In the genomic region with DNA sequence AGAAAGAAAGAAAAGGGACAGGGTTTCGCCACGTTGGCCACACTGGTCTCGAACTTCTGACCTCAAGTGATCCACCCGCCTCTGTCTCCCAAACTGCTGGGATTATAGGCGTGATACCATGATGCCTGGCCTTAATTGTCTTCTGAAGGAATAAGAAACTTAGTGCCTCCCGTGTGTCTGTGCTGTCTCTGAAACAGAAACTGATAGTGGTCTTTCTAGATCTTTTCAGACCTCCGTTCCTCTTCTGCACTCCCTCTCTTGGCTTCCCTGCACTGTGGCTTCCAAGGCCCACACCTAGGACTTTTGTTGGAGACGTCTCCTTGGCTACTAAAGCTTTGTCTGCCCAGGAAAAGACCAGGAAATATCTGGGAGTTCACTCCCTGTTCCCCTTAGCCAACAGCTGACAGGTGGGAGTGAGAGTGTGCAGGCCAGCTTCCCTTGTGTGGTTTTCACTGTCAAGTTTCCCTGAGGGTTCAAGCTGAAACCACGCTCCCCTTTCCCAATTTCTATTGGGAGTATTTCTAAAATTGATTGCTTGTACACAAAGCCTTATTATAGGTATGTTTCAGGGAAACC, we compare ENCODE assay signal across 15 cellular contexts. TPM values are rescaled to one million over a fixed set of nuclear protein-coding genes. Genes with fewer than 3 reads are reported as not detected.
DNase-seq lines count a peak whose midpoint lies in the region; ATAC-seq, FAIRE-seq and TF ChIP-seq lines count a peak whose summit lies in the region.
"Had no signal": no experiment of that assay in that cellular context is flagged by ENCODE, and none has a peak within 500 bp of the region (broad histone marks: within the 10 kb centered on the region; RNA-seq: fewer than 3 reads in every experiment).

No MANE protein-coding gene starts in this region.

- CTCF ChIA-PET in HepG2 (lab: Yijun Ruan, JAX; ENCODE audit: low intra/inter-chr PET ratio, low total read pairs): interaction anchor here (1.0 kb wide), 1 partner anchor 367 kb away, joined by 3 read pairs; no protein-coding TSS in a partner anchor

- H4K20me1 ChIP-seq in HepG2 (ENCODE audit: insufficient read depth, low read length): no peaks in the 10 kb centered on the region

- H3K4me3 ChIP-seq in right atrium auricular region (no peak overlapping the region), HepG2 (replicated peaks in 1 of 3; ENCODE audit: insufficient read depth in 1 of 3, low read depth in 2 of 3, low read length in 3 of 3) (no peak overlapping the region)
- H3K4me3 ChIP-seq: lung, PC-9 had no signal

- 30% methylated on average over 9 of the region's 9 CpGs for WGBS in HepG2 (ENCODE audit: low lambda C conversion rate)

- POLR2A ChIA-PET in HepG2 (lab: Yijun Ruan, JAX): interaction anchor here (2.4 kb wide), 1 partner anchor 19 kb away, joined by 16 read pairs; a partner anchor contains a TSS

- H3K4me2 ChIP-seq in HepG2 (ENCODE audit: low read depth, low read length): no peak overlapping the region; the same call in 1 of the 2 replicates
- H3K4me2 ChIP-seq: PC-9 had no signal

- H3K27ac ChIP-seq in right atrium auricular region: no peak overlapping the region
- peak overlapping the region; percentile 64 for H3K27ac ChIP-seq in VCaP
- no peak overlapping the region for H3K27ac ChIP-seq in HepG2 (ENCODE audit: extremely low read length, insufficient read depth, low read length)
- H3K27ac ChIP-seq: PC-9 had no signal

- in situ Hi-C loops in HepG2 (cut with HindIII; ENCODE audit: extremely low pct_ligation_motif_present, low pct_unique_long_range_greater_than_20kb): no loop called here

- intact Hi-C loops in Right ventricle myocardium superior (cut with DNase I): loop anchor here (10.0 kb wide), 1 partner anchor 140 kb away; no protein-coding TSS in a partner anchor
- intact Hi-C loops in HepG2 (cut with micrococcal nuclease; ENCODE audit: unreplicated experiment): no loop called here

- no peak for TF ChIP-seq EP300 in HepG2 (IDR thresholded peaks at IDR 0.05; ENCODE audit: low read depth in 2 of 2, low read length in 2 of 2)
- TF ChIP-seq EP300 in HepG2 (CRISPR knock-in tag; IDR thresholded peaks at IDR 0.05; ENCODE audit: borderline replicate concordance): no peak

- no peak for DNase-seq in Right ventricle myocardium superior
- no peak for DNase-seq in right atrium auricular region (ENCODE audit: low spot score)
- DNase-seq in HPDE6-E6E7 (ENCODE audit: extremely low spot score): no peak
- no peak for DNase-seq in CD1c-positive myeloid dendritic cell (ENCODE audit: extremely low spot score)
- DNase-seq in HepG2 (ENCODE audit: low spot score): no peak
- DNase-seq in occipital lobe (lab: John Stamatoyannopoulos, UW): no peak
- DNase-seq: amniotic stem cell; effector CD8-positive, alpha-beta T cell; glutamatergic neuron; PC-9 had no signal

- H3K79me2 ChIP-seq in HepG2 (ENCODE audit: insufficient read depth, low read length): no peaks in the 10 kb centered on the region

- no peak for TF ChIP-seq POLR2A in HepG2 (IDR thresholded peaks at IDR 0.05; ENCODE audit: insufficient read depth in 1 of 2, low read depth in 2 of 2, low read length in 2 of 2)

- H3K4me1 ChIP-seq in right atrium auricular region (no peaks in the 10 kb centered on the region), HepG2 (ENCODE audit: insufficient read depth, low read length) (peaks cover 33% of the 10 kb centered on the region)

- no peak overlapping the region for H2AFZ ChIP-seq in HepG2 (ENCODE audit: low read length)
- H2AFZ ChIP-seq: PC-9 had no signal

- no TSS peak for BruUV-seq in HepG2 (replicated peaks; lab: Mats Ljungman, UMichigan)

- FAIRE-seq in HepG2 (lab: Jason Lieb, UNC): no peak

- no peak overlapping the region for H3K9ac ChIP-seq in HepG2 (ENCODE audit: insufficient read depth, low read depth, low read length)

- ATAC-seq in Right ventricle myocardium superior (ENCODE audit: poor library complexity): peak; percentile 72
- ATAC-seq in HG02852 (IDR thresholded peaks at IDR 0.05; ENCODE audit: unreplicated experiment): peak; percentile 60
- no peak for ATAC-seq in HepG2

- H3K27me3 ChIP-seq in right atrium auricular region: no peaks in the 10 kb centered on the region
- no peaks in the 10 kb centered on the region; a peak in 1 of 5 replicates for H3K27me3 ChIP-seq in HepG2 (ENCODE audit: control insufficient read depth in 1 of 2, insufficient read depth in 2 of 2, low read length in 2 of 2)

- H3K36me3 ChIP-seq in right atrium auricular region: no peaks in the 10 kb centered on the region
- no peaks in the 10 kb centered on the region for H3K36me3 ChIP-seq in HepG2 (replicated peaks in 1 of 2; ENCODE audit: control insufficient read depth in 1 of 2, insufficient read depth in 2 of 2, low read length in 2 of 2)

- no peaks in the 10 kb centered on the region for H3K9me3 ChIP-seq in right atrium auricular region
- H3K9me3 ChIP-seq in HepG2 (ENCODE audit: low read length): no peaks in the 10 kb centered on the region

- no peak for TF ChIP-seq RAD21 in HepG2 (CRISPR knock-in tag; IDR thresholded peaks at IDR 0.05)

- TF ChIP-seq CTCF in right atrium auricular region (IDR thresholded peaks at IDR 0.05) (no peak), VCaP (conservative IDR thresholded peaks at IDR 0.05) (no peak), HepG2 (CRISPR knock-in tag; IDR thresholded peaks at IDR 0.05) (no peak)

TF ChIP-seq in HepG2, 621 proteins besides CTCF, POLR2A, EP300 and RAD21 (continues in another document):
- no peak for TF ChIP-seq PHF21A (CRISPR knock-in tag; IDR thresholded peaks at IDR 0.05)
- no peak for TF ChIP-seq GABPB1 (CRISPR knock-in tag; IDR thresholded peaks at IDR 0.05)
- TF ChIP-seq, protein P1, sequence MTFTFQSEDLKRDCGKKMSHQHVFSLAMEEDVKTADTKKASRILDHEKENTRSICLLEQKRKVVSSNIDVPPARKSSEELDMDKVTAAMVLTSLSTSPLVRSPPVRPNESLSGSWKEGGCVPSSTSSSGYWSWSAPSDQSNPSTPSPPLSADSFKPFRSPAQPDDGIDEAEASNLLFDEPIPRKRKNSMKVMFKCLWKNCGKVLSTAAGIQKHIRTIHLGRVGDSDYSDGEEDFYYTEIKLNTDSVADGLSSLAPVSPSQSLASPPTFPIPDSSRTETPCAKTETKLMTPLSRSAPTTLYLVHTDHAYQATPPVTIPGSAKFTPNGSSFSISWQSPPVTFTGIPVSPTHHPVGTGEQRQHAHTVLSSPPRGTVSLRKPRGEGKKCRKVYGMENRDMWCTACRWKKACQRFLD (CRISPR knock-in tag; IDR thresholded peaks at IDR 0.05; ENCODE audit: borderline replicate concordance): no peak
- no peak for TF ChIP-seq MXD4 (CRISPR knock-in tag; IDR thresholded peaks at IDR 0.05)
- no peak for TF ChIP-seq HOXA5 (CRISPR knock-in tag; IDR thresholded peaks at IDR 0.05)

RNA-seq across cellular contexts. Expression of a gene that starts 10.1 kb away (rescaled TPM):
- total RNA-seq in Right ventricle myocardium superior: not detected
- not detected for total RNA-seq in right atrium auricular region
- total RNA-seq in HepG2 (2016; rRNA removed; fragmentation: Illumina TruSeq; extraction: Trizol): 1.7 and 2.2 TPM in 2 replicates
- 1.1 and 1.6 TPM in 2 replicates for total RNA-seq in HepG2 (2016; cell fraction: cytosol; rRNA removed; fragmentation: Illumina TruSeq; extraction: Trizol; ENCODE audit: low read depth)
- total RNA-seq in HepG2 (2016; cell fraction: insoluble cytoplasmic fraction; rRNA removed; fragmentation: Illumina TruSeq; extraction: Trizol): 1.2 and 1.8 TPM in 2 replicates
- 1.6 and 3.1 TPM in 2 replicates for total RNA-seq in HepG2 (2016; cell fraction: membrane; rRNA removed; fragmentation: Illumina TruSeq; extraction: Trizol)
- total RNA-seq in HepG2 (2016; cell fraction: nucleus; rRNA removed; fragmentation: Illumina TruSeq; extraction: Trizol): 0.62 and 3.4 TPM in 2 replicates
- polyA plus RNA-seq in HepG2 (2011; rRNA removed): 0.05 and 0.09 TPM in 2 replicates
- polyA plus RNA-seq in HepG2 (2011; cell fraction: cytosol; rRNA removed): 0.05 TPM in 2 replicates
- not detected in 2 replicates for polyA plus RNA-seq in HepG2 (2011; cell fraction: nucleus; rRNA removed)
- polyA plus RNA-seq in HepG2 (2012): not detected in 2 replicates
- 0.97 and 1.3 TPM in 2 replicates for polyA plus RNA-seq in HepG2 (2016; cell fraction: cytosol; fragmentation: Illumina TruSeq; extraction: Trizol; ENCODE audit: low read depth)
- 0.92 and 1.2 TPM in 2 replicates for polyA plus RNA-seq in HepG2 (2016; cell fraction: insoluble cytoplasmic fraction; fragmentation: Illumina TruSeq; extraction: Trizol; ENCODE audit: low read depth)
- polyA plus RNA-seq in HepG2 (2016; cell fraction: membrane; fragmentation: Illumina TruSeq; extraction: Trizol; ENCODE audit: low read depth): 1.8 and 2.2 TPM in 2 replicates
- 1.3 and 1.5 TPM in 2 replicates for polyA plus RNA-seq in HepG2 (2016; cell fraction: nucleus; fragmentation: Illumina TruSeq; extraction: Trizol; ENCODE audit: insufficient read depth, low read depth)
- 0.08 TPM in 1 of 2 replicates, not detected in the other for polyA minus RNA-seq in HepG2 (2011; rRNA and poly(A)+ RNA removed; ENCODE audit: low replicate concordance)
- polyA minus RNA-seq in HepG2 (2011; cell fraction: cytosol; rRNA and poly(A)+ RNA removed): not detected in 2 replicates
- polyA minus RNA-seq in HepG2 (2011; cell fraction: nucleus; rRNA and poly(A)+ RNA removed): not detected in 2 replicates
- total RNA-seq in occipital lobe: 0.31 TPM
- total RNA-seq: HT1080, lung, PC-9, pulmonary artery endothelial cell had no signal

RNA-seq across cellular contexts. Expression of a gene that starts 19.1 kb away (rescaled TPM):
- 136 TPM for total RNA-seq in Right ventricle myocardium superior
- 100 to 1,000 TPM; 116 to 135 TPM for total RNA-seq in right atrium auricular region
- total RNA-seq in HepG2 (2016; rRNA removed; fragmentation: Illumina TruSeq; extraction: Trizol): 34.3 and 52.0 TPM in 2 replicates
- 8.8 and 10.6 TPM in 2 replicates for total RNA-seq in HepG2 (2016; cell fraction: cytosol; rRNA removed; fragmentation: Illumina TruSeq; extraction: Trizol; ENCODE audit: low read depth)
- 36.7 and 47.2 TPM in 2 replicates for total RNA-seq in HepG2 (2016; cell fraction: insoluble cytoplasmic fraction; rRNA removed; fragmentation: Illumina TruSeq; extraction: Trizol)
- total RNA-seq in HepG2 (2016; cell fraction: membrane; rRNA removed; fragmentation: Illumina TruSeq; extraction: Trizol): 19.2 and 20.6 TPM in 2 replicates
- total RNA-seq in HepG2 (2016; cell fraction: nucleus; rRNA removed; fragmentation: Illumina TruSeq; extraction: Trizol): 30.7 and 35.4 TPM in 2 replicates
- polyA plus RNA-seq in HepG2 (2011; rRNA removed): 27.6 and 29.6 TPM in 2 replicates
- polyA plus RNA-seq in HepG2 (2011; cell fraction: cytosol; rRNA removed): 11.8 and 14.3 TPM in 2 replicates
- 26.1 and 29.2 TPM in 2 replicates for polyA plus RNA-seq in HepG2 (2011; cell fraction: nucleus; rRNA removed)
- 12.9 and 17.0 TPM in 2 replicates for polyA plus RNA-seq in HepG2 (2012)
- polyA plus RNA-seq in HepG2 (2016; cell fraction: cytosol; fragmentation: Illumina TruSeq; extraction: Trizol; ENCODE audit: low read depth): 3.9 and 4.1 TPM in 2 replicates
- 28.6 and 29.4 TPM in 2 replicates for polyA plus RNA-seq in HepG2 (2016; cell fraction: insoluble cytoplasmic fraction; fragmentation: Illumina TruSeq; extraction: Trizol; ENCODE audit: low read depth)
- polyA plus RNA-seq in HepG2 (2016; cell fraction: membrane; fragmentation: Illumina TruSeq; extraction: Trizol; ENCODE audit: low read depth): 9.3 and 9.8 TPM in 2 replicates
- polyA plus RNA-seq in HepG2 (2016; cell fraction: nucleus; fragmentation: Illumina TruSeq; extraction: Trizol; ENCODE audit: insufficient read depth, low read depth): 25.6 and 33.9 TPM in 2 replicates
- polyA minus RNA-seq in HepG2 (2011; rRNA and poly(A)+ RNA removed; ENCODE audit: low replicate concordance): 24.1 and 27.3 TPM in 2 replicates
- 23.8 and 28.1 TPM in 2 replicates for polyA minus RNA-seq in HepG2 (2011; cell fraction: cytosol; rRNA and poly(A)+ RNA removed)
- 34.2 and 35.4 TPM in 2 replicates for polyA minus RNA-seq in HepG2 (2011; cell fraction: nucleus; rRNA and poly(A)+ RNA removed)
- 34.3 TPM for total RNA-seq in occipital lobe
